In genomic region chr18:2223859-2224258, GRCh38 we compare ENCODE assay signal across 8 cellular contexts.
DNase-seq lines count a peak whose midpoint lies in the region; ATAC-seq and TF ChIP-seq lines count a peak whose summit lies in the region.

No MANE protein-coding gene starts in this region.

- no peak overlapping the region for H3K27ac ChIP-seq in left lung

- H3K4me3 ChIP-seq in astrocyte of the spinal cord (ENCODE audit: low read depth, low read length) (peak overlapping the region; percentile 37), left lung (no peak overlapping the region)

- no peaks in the 10 kb centered on the region for H3K9me3 ChIP-seq in left lung

- in situ Hi-C loops in astrocyte of the spinal cord (cut with HindIII; ENCODE audit: low sequenced_read_pairs) = no loop called here

- DNase-seq in DMS 273 (lab: John Stamatoyannopoulos, UW; ENCODE audit: unreplicated experiment) = peak; percentile 74
- peak; percentile 43 for DNase-seq in NAMALWA (ENCODE audit: low spot score)
- peak; percentile 71 for DNase-seq in astrocyte of the spinal cord (ENCODE audit: low read depth, low spot score)
- DNase-seq in left lung = no peak
- DNase-seq in GM19240 (ENCODE audit: insufficient read length, low spot score) = no peak
- no peak for DNase-seq in DMS153 treated with DMSO at 0.1 percent for 48 hours (lab: John Stamatoyannopoulos, UW; ENCODE audit: unreplicated experiment)
- DNase-seq in HuH-7.5 (ENCODE audit: low spot score) = no peak

- no peaks in the 10 kb centered on the region for H3K4me1 ChIP-seq in left lung

- TF ChIP-seq CTCF in astrocyte of the spinal cord (IDR thresholded peaks at IDR 0.05; ENCODE audit: low read depth, low read length) (peak; percentile 64), left lung (IDR thresholded peaks at IDR 0.05) (peak in 1 of 2 donors; percentile 50)

- no peaks in the 10 kb centered on the region for H3K27me3 ChIP-seq in left lung

- ATAC-seq in left lung (peak; percentile 84), GM21576 (IDR thresholded peaks at IDR 0.05; ENCODE audit: unreplicated experiment) (no peak)

- H3K36me3 ChIP-seq in left lung = no peaks in the 10 kb centered on the region

- intact Hi-C loops in left lung (cut with DNase I) = no loop called here

Comparison
In these comparisons a context has a peak if more than half of its experiments do, and no peak if none do; other contexts are left out.
1. DNase-seq: peak in DMS 273 (single experiment), NAMALWA (single experiment) and astrocyte of the spinal cord (single experiment); none in left lung (0 of 2), GM19240 (single experiment), DMS153 treated with DMSO at 0.1 percent for 48 hours (single experiment) and HuH-7.5 (single experiment).